ENCODE assay signal across 15 cellular contexts in the genomic region with DNA sequence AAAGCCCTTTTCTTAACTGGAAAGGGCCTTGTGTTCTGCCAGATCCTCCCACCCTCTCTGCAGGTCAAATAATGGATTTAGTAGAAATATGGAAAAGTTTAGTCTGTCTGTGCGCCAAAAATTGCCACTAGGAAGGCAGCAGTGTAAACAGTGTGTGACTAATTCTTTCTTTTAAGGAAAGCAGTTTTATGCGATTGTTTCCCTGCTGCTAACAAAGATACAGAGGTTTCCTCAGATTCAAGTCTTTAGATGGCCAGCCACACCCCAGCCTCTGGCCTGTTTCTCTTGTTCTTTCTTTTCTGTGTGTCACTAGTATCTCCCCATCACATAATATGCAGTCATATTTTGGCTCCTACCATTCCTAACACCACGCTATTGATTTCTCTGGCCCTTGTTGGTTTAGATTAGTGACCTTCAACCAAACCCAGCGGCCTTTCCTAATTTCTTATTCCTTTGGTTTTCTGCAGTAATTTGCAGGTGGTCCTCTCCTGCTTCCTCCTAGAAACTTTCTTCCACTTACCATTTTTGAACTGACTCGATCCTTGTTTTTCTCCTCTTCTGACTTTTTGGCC.
DNase-seq lines count a peak whose midpoint lies in the region; ATAC-seq, FAIRE-seq and TF ChIP-seq lines count a peak whose summit lies in the region.
"Had no signal": no experiment of that assay in that cellular context is flagged by ENCODE, and none has a peak within 500 bp of the region (broad histone marks: within the 10 kb centered on the region; RNA-seq: fewer than 3 reads in every experiment).

No MANE protein-coding gene starts in this region.

- TF ChIP-seq CTCF in HFFc6 (IDR thresholded peaks at IDR 0.05) = no peak
- TF ChIP-seq CTCF in brain (conservative IDR thresholded peaks at IDR 0.05) = no peak
- TF ChIP-seq CTCF in fibroblast of villous mesenchyme (IDR thresholded peaks at IDR 0.05; ENCODE audit: insufficient read depth, low read depth, low read length) = no peak
- no peak for TF ChIP-seq CTCF in thoracic aorta (IDR thresholded peaks at IDR 0.05)

- TF ChIP-seq POLR2A in H54 (IDR thresholded peaks at IDR 0.05; ENCODE audit: low read depth, low read length) = no peak

- H3K4me1 Mint-ChIP-seq in HFFc6 (ENCODE audit: low read depth) (peaks cover 57% of the 10 kb centered on the region), brain (peaks cover 61% of the 10 kb centered on the region)
- H3K4me1 Mint-ChIP-seq in activated T-cell treated with anti-CD3 and anti-CD28 coated beads, Interleukin-2, amount 50 U/mL, for 72 hours (ENCODE audit: low read depth) = no peaks in the 10 kb centered on the region
- H3K4me1 Mint-ChIP-seq: activated naive CD4-positive, alpha-beta T cell treated with anti-CD3 and anti-CD28 coated beads, Interleukin-2, amount 10 ng/mL, durations not matched to agents 7 days and 5 days; naive B cell had no signal

- in situ Hi-C loops in HAP-1 (cut with MboI; ENCODE audit: low sequenced_read_pairs) = no loop called here

- H3K9me3 Mint-ChIP-seq in HFFc6 (no peaks in the 10 kb centered on the region), brain (peaks cover 0 to 6% (median 0%) of the 10 kb centered on the region in 5 experiments)
- H3K9me3 Mint-ChIP-seq in activated T-cell treated with anti-CD3 and anti-CD28 coated beads, Interleukin-2, amount 50 U/mL, for 72 hours = no peaks in the 10 kb centered on the region
- H3K9me3 Mint-ChIP-seq: activated naive CD4-positive, alpha-beta T cell treated with anti-CD3 and anti-CD28 coated beads, Interleukin-2, amount 10 ng/mL, durations not matched to agents 7 days and 5 days; CD8-positive, alpha-beta T cell; H9 had no signal

- H3K27me3 ChIP-seq in thoracic aorta (replicated peaks; ENCODE audit: insufficient read depth) = no peaks in the 10 kb centered on the region
- no peaks in the 10 kb centered on the region for H3K27me3 ChIP-seq in HAP-1 (ENCODE audit: low read depth)

- H3K4me1 ChIP-seq in thoracic aorta (ENCODE audit: control insufficient read depth in 1 of 2, low read depth in 2 of 2) = peaks cover 32 to 98% of the 10 kb centered on the region in 2 donors
- H3K4me1 ChIP-seq in HAP-1 = no peaks in the 10 kb centered on the region

- no peaks in the 10 kb centered on the region; the same call in 1 of the 2 replicates for H3K27me3 Mint-ChIP-seq in HFFc6 (ENCODE audit: insufficient read depth)
- peaks cover 4% of the 10 kb centered on the region for H3K27me3 Mint-ChIP-seq in brain
- peaks cover 41% of the 10 kb centered on the region for H3K27me3 Mint-ChIP-seq in activated T-cell treated with anti-CD3 and anti-CD28 coated beads, Interleukin-2, amount 50 U/mL, for 72 hours (ENCODE audit: low read depth)
- H3K27me3 Mint-ChIP-seq: activated naive CD4-positive, alpha-beta T cell treated with anti-CD3 and anti-CD28 coated beads, Interleukin-2, amount 10 ng/mL, durations not matched to agents 7 days and 5 days had no signal

- H3K4me3 ChIP-seq in fibroblast of villous mesenchyme (ENCODE audit: low read depth, low read length) (no peak overlapping the region), thoracic aorta (peak overlapping the region; percentile 15), HAP-1 (no peak overlapping the region)
- H3K4me3 ChIP-seq: SK-N-MC had no signal

- H3K9me3 ChIP-seq in thoracic aorta = no peaks in the 10 kb centered on the region
- H3K9me3 ChIP-seq in HAP-1 = 0 out of 2 replicates have a peak, but pooled peaks cover 2% of the 10 kb centered on the region

- peak overlapping the region; percentile 59 for H3K4me3 Mint-ChIP-seq in HFFc6
- H3K4me3 Mint-ChIP-seq in brain = no peak overlapping the region
- no peak overlapping the region for H3K4me3 Mint-ChIP-seq in activated T-cell treated with anti-CD3 and anti-CD28 coated beads, Interleukin-2, amount 50 U/mL, for 72 hours
- H3K4me3 Mint-ChIP-seq: activated naive CD4-positive, alpha-beta T cell treated with anti-CD3 and anti-CD28 coated beads, Interleukin-2, amount 10 ng/mL, durations not matched to agents 7 days and 5 days; CD8-positive, alpha-beta T cell; H9; naive B cell had no signal

- DNase-seq in HFFc6 = peak; percentile 39
- peak; percentile 58 for DNase-seq in fibroblast of villous mesenchyme (ENCODE audit: low read depth)
- no peak for DNase-seq in thoracic aorta (ENCODE audit: low spot score)
- DNase-seq in activated T-cell treated with anti-CD3 and anti-CD28 coated beads, Interleukin-2, amount 50 U/mL, for 72 hours = no peak
- no peak for DNase-seq in H54 (ENCODE audit: insufficient read length, low spot score)
- DNase-seq in HAP-1 (ENCODE audit: low spot score in 2 of 2) = no peak
- DNase-seq: activated naive CD4-positive, alpha-beta T cell treated with anti-CD3 and anti-CD28 coated beads, Interleukin-2, amount 10 ng/mL, durations not matched to agents 7 days and 5 days; CD8-positive, alpha-beta T cell; H9; naive B cell; NK-92 treated with Interleukin-12 subunit alpha and Interleukin-12 subunit beta, amount 100 ng/mL, for 24 hours; stimulated activated CD4-positive, alpha-beta T cell treated with anti-CD3 and anti-CD28 coated beads, Interleukin-2, amount 100 ng/mL, for 48 hours had no signal

- ATAC-seq in thoracic aorta (ENCODE audit: insufficient number of reproducible peaks, low FRiP score, low read depth) = no peak
- ATAC-seq in activated T-cell treated with anti-CD3 and anti-CD28 coated beads, Interleukin-2, amount 50 U/mL, for 72 hours (replicated peaks in 1 of 2) = no peak
- ATAC-seq: CD8-positive, alpha-beta T cell had no signal

- no peaks in the 10 kb centered on the region for H3K36me3 ChIP-seq in thoracic aorta
- H3K36me3 ChIP-seq in HAP-1 (replicated peaks) = no peaks in the 10 kb centered on the region

- peak overlapping the region; percentile 87 for H3K27ac Mint-ChIP-seq in HFFc6
- H3K27ac Mint-ChIP-seq in brain = peak overlapping the region in 3 of 5 experiments; percentile 1 to 23 (median 8)
- no peak overlapping the region for H3K27ac Mint-ChIP-seq in activated T-cell treated with anti-CD3 and anti-CD28 coated beads, Interleukin-2, amount 50 U/mL, for 72 hours
- H3K27ac Mint-ChIP-seq: activated naive CD4-positive, alpha-beta T cell treated with anti-CD3 and anti-CD28 coated beads, Interleukin-2, amount 10 ng/mL, durations not matched to agents 7 days and 5 days; CD8-positive, alpha-beta T cell had no signal

- peak overlapping the region; percentile 68 to 77 for H3K27ac ChIP-seq in thoracic aorta
- H3K27ac ChIP-seq: SK-N-MC had no signal

- H3K36me3 Mint-ChIP-seq in HFFc6 (ENCODE audit: low read depth) = peaks cover 5% of the 10 kb centered on the region; the same call in 1 of the 2 replicates
- H3K36me3 Mint-ChIP-seq in brain = peaks cover 5% of the 10 kb centered on the region
- H3K36me3 Mint-ChIP-seq in activated T-cell treated with anti-CD3 and anti-CD28 coated beads, Interleukin-2, amount 50 U/mL, for 72 hours (ENCODE audit: insufficient read depth in 2 of 2) = peaks cover 0 to 1% of the 10 kb centered on the region in 2 donors
- H3K36me3 Mint-ChIP-seq: activated naive CD4-positive, alpha-beta T cell treated with anti-CD3 and anti-CD28 coated beads, Interleukin-2, amount 10 ng/mL, durations not matched to agents 7 days and 5 days; CD8-positive, alpha-beta T cell; naive B cell had no signal

- FAIRE-seq in H54 (lab: Jason Lieb, UNC) = no peak
- FAIRE-seq: keratinocyte had no signal

Comparison
In these comparisons a context has a peak if more than half of its experiments do, and no peak if none do; other contexts are left out.
1. DNase-seq: peak in HFFc6 (single experiment) and fibroblast of villous mesenchyme (single experiment); none in thoracic aorta (single experiment), activated T-cell treated with anti-CD3 and anti-CD28 coated beads, Interleukin-2, amount 50 U/mL, for 72 hours (0 of 2), H54 (single experiment) and HAP-1 (0 of 2).